24 cellular contexts compared by ENCODE assay signal in the genomic region with DNA sequence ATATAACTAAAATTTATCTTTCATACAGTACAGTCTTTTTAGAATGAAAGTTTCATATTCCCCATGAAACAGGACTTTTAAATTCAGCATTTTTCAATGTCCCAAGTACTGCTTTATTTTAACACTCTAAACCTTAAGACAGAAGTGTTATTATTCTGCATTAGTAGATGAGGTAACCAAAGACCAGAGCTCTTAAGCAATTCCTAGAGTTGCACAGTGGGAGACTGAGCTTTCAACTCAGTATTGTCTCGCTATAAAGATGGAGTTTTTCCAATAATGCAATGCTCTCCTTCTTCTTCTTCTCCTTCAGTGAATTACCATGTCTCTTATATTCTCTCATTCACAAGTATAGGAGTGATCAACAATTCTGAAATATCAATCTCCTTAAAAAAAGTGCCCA.
DNase-seq lines count a peak whose midpoint lies in the region; ATAC-seq and TF ChIP-seq lines count a peak whose summit lies in the region.
"Had no signal": no experiment of that assay in that cellular context is flagged by ENCODE, and none has a peak within 500 bp of the region (broad histone marks: within the 10 kb centered on the region; RNA-seq: fewer than 3 reads in every experiment).

No MANE protein-coding gene starts in this region.

- H3K36me3 Mint-ChIP-seq in osteocyte (ENCODE audit: unreplicated experiment) (no peaks in the 10 kb centered on the region), WTC11 (no peaks in the 10 kb centered on the region)
- H3K36me3 Mint-ChIP-seq: naive B cell had no signal

- H3K27me3 Mint-ChIP-seq in osteocyte (ENCODE audit: unreplicated experiment) (no peaks in the 10 kb centered on the region), WTC11 (ENCODE audit: low read depth) (no peaks in the 10 kb centered on the region)
- H3K27me3 Mint-ChIP-seq: activated T-helper 17 cell treated with anti-CD3 and anti-CD28 coated beads, Interleukin-2, amount 50 U/mL, for 72 hours had no signal

- TF ChIP-seq CTCF in fibroblast of mammary gland (conservative IDR thresholded peaks at IDR 0.05; ENCODE audit: control insufficient read depth, insufficient read depth, low read depth, low read length) (no peak), osteocyte (IDR thresholded peaks at IDR 0.05) (no peak), WTC11 (IDR thresholded peaks at IDR 0.05) (no peak)

- no peak for ATAC-seq in HG02763 (IDR thresholded peaks at IDR 0.05; ENCODE audit: unreplicated experiment)
- no peak for ATAC-seq in WTC11
- ATAC-seq: activated T-helper 17 cell treated with anti-CD3 and anti-CD28 coated beads, Interleukin-2, amount 50 U/mL, for 72 hours had no signal

- H3K4me1 Mint-ChIP-seq in osteocyte (ENCODE audit: unreplicated experiment) (peaks cover 33% of the 10 kb centered on the region), WTC11 (peaks cover 28% of the 10 kb centered on the region)
- H3K4me1 Mint-ChIP-seq: activated T-helper 17 cell treated with anti-CD3 and anti-CD28 coated beads, Interleukin-2, amount 50 U/mL, for 72 hours had no signal

- POLR2A ChIA-PET in WTC11 (lab: Charles Lee), result no interaction called here

- H3K4me3 ChIP-seq in HUES48 (ENCODE audit: low read depth, low read length), result no peak overlapping the region
- H3K4me3 ChIP-seq in adipocyte (ENCODE audit: low read length), result peak overlapping the region; percentile 51
- H3K4me3 ChIP-seq in fibroblast of mammary gland (ENCODE audit: control insufficient read depth, low read depth, low read length), result no peak overlapping the region
- H3K4me3 ChIP-seq: skin epidermis, stomach had no signal

- H3K27me3 ChIP-seq in HUES48 (ENCODE audit: control insufficient read depth, insufficient read depth, low read length) (no peaks in the 10 kb centered on the region), adipocyte (replicated peaks; ENCODE audit: control insufficient read depth, insufficient read depth, low read length) (no peaks in the 10 kb centered on the region)
- H3K27me3 ChIP-seq: stomach had no signal

- H3K27ac ChIP-seq in HUES48 (ENCODE audit: low read depth, low read length), result peak overlapping the region; percentile 2
- H3K27ac ChIP-seq: stomach had no signal

- peaks cover 12% of the 10 kb centered on the region; the same call in 1 of the 2 replicates for H3K4me1 ChIP-seq in HUES48 (ENCODE audit: control insufficient read depth, insufficient read depth, low read length)
- peaks cover 12% of the 10 kb centered on the region for H3K4me1 ChIP-seq in adipocyte (ENCODE audit: control insufficient read depth, insufficient read depth, low read length)
- H3K4me1 ChIP-seq: stomach had no signal

- H3K27ac Mint-ChIP-seq in osteocyte (ENCODE audit: unreplicated experiment) (peak overlapping the region; percentile 84), WTC11 (no peak overlapping the region)
- H3K27ac Mint-ChIP-seq: activated T-helper 17 cell treated with anti-CD3 and anti-CD28 coated beads, Interleukin-2, amount 50 U/mL, for 72 hours; B cell; naive B cell; progenitor cell of endocrine pancreas had no signal

- H3K9ac ChIP-seq in HUES48 (ENCODE audit: low read depth, low read length) (no peak overlapping the region), adipocyte (ENCODE audit: low read length) (no peak overlapping the region)

- DNase-seq in adipocyte (ENCODE audit: low read depth) (peak; percentile 20), fibroblast of mammary gland (ENCODE audit: low read depth) (peak; percentile 19), osteocyte (ENCODE audit: extremely low spot score, unreplicated experiment) (no peak), activated T-cell treated with anti-CD3 and anti-CD28 coated beads for 4 hours (no peak), WTC11 (ENCODE audit: low spot score) (no peak), NCI-H2171 (lab: John Stamatoyannopoulos, UW) (no peak)
- DNase-seq: activated CD4-positive, alpha-beta T cell treated with anti-CD3 and anti-CD28 coated beads for 4 hours; effector memory CD4-positive, alpha-beta T cell; hippocampal formation; kidney; mammary epithelial cell; naive B cell; NCI-H345; stimulated activated CD4-positive, alpha-beta T cell treated with anti-CD3 and anti-CD28 coated beads, Interleukin-4, amount 100 ng/mL, for 1 hour; stomach; SW 1271; trophoblast cell had no signal

- H3K36me3 ChIP-seq in HUES48 (ENCODE audit: control insufficient read depth, insufficient read depth, low read length) (no peaks in the 10 kb centered on the region), adipocyte (ENCODE audit: control insufficient read depth, insufficient read depth, low read length, severe bottlenecking) (no peaks in the 10 kb centered on the region)
- H3K36me3 ChIP-seq: stomach had no signal

- H3K9me3 ChIP-seq in HUES48 (ENCODE audit: control insufficient read depth, insufficient read depth, low read length) (no peaks in the 10 kb centered on the region), adipocyte (ENCODE audit: control insufficient read depth, low read length) (no peaks in the 10 kb centered on the region)
- H3K9me3 ChIP-seq: Caco-2, stomach had no signal

- H3K9me3 Mint-ChIP-seq in osteocyte (ENCODE audit: unreplicated experiment) (peaks cover 12% of the 10 kb centered on the region), WTC11 (peaks cover 5% of the 10 kb centered on the region; the same call in 1 of the 2 replicates)
- H3K9me3 Mint-ChIP-seq: activated T-helper 17 cell treated with anti-CD3 and anti-CD28 coated beads, Interleukin-2, amount 50 U/mL, for 72 hours had no signal

- H3K4me3 Mint-ChIP-seq in osteocyte (ENCODE audit: unreplicated experiment) (no peak overlapping the region), WTC11 (no peak overlapping the region)
- H3K4me3 Mint-ChIP-seq: activated T-helper 17 cell treated with anti-CD3 and anti-CD28 coated beads, Interleukin-2, amount 50 U/mL, for 72 hours had no signal

- CTCF ChIA-PET in WTC11 (lab: Charles Lee), result interaction anchor here (0.6 to 1.2 kb wide), 3 partner anchors 206 to 232 kb away, joined by 3 to 4 read pairs (median 3); no protein-coding TSS in a partner anchor

TF ChIP-seq in WTC11, 78 proteins besides CTCF, POLR2A, EP300 and RAD21:
- TF ChIP-seq, protein P1, sequence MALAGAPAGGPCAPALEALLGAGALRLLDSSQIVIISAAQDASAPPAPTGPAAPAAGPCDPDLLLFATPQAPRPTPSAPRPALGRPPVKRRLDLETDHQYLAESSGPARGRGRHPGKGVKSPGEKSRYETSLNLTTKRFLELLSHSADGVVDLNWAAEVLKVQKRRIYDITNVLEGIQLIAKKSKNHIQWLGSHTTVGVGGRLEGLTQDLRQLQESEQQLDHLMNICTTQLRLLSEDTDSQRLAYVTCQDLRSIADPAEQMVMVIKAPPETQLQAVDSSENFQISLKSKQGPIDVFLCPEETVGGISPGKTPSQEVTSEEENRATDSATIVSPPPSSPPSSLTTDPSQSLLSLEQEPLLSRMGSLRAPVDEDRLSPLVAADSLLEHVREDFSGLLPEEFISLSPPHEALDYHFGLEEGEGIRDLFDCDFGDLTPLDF (CRISPR knock-in tag; IDR thresholded peaks at IDR 0.05), result no peak
- no peak for TF ChIP-seq IRF2 (CRISPR knock-in tag; IDR thresholded peaks at IDR 0.05; ENCODE audit: borderline replicate concordance, low read depth)
- TF ChIP-seq, protein P2, sequence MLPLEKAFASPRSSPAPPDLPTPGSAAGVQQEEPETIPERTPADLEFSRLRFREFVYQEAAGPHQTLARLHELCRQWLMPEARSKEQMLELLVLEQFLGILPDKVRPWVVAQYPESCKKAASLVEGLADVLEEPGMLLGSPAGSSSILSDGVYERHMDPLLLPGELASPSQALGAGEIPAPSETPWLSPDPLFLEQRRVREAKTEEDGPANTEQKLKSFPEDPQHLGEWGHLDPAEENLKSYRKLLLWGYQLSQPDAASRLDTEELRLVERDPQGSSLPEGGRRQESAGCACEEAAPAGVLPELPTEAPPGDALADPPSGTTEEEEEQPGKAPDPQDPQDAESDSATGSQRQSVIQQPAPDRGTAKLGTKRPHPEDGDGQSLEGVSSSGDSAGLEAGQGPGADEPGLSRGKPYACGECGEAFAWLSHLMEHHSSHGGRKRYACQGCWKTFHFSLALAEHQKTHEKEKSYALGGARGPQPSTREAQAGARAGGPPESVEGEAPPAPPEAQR (CRISPR knock-in tag; IDR thresholded peaks at IDR 0.05), result no peak

Comparison
In these comparisons a context has a peak if more than half of its experiments do, and no peak if none do; other contexts are left out.
1. DNase-seq: peak in adipocyte (single experiment) and fibroblast of mammary gland (single experiment); none in osteocyte (single experiment), activated T-cell treated with anti-CD3 and anti-CD28 coated beads for 4 hours (single experiment), WTC11 (single experiment) and NCI-H2171 (single experiment).